Comparison of ENCODE assay signal across 2 cellular contexts in genomic region chr9:96614664-96615063, GRCh38.
TF ChIP-seq lines count a peak whose summit lies in the region.
"Not testable (repeated sequence)": the region's sequence is repeated elsewhere in the genome, so short reads cannot be mapped to it uniquely, and the experiment has no call there.

No MANE protein-coding gene starts in this region.

TF ChIP-seq in Ishikawa, 13 proteins besides CTCF, POLR2A, EP300 and RAD21:
- 0 out of 2 replicates have a peak, but pooled peaks have one; percentile 23 for TF ChIP-seq CEBPB (IDR thresholded peaks at IDR 0.05)

TF ChIP-seq in HepG2, 621 proteins besides CTCF, POLR2A, EP300 and RAD21:
- TF ChIP-seq CEBPG (CRISPR knock-in tag; IDR thresholded peaks at IDR 0.05) (peak; percentile 79), SAP130 (CRISPR knock-in tag; IDR thresholded peaks at IDR 0.05; ENCODE audit: low read depth) (peak; percentile 26; the same call in 1 of the 2 replicates), FOXP1 (CRISPR knock-in tag; IDR thresholded peaks at IDR 0.05) (peak; percentile 41; the same call in 1 of the 2 replicates), SOX13 (CRISPR knock-in tag; conservative IDR thresholded peaks at IDR 0.05 in 1 of 2, IDR thresholded peaks at IDR 0.05 in 1 of 2) (peak in 1 of 2 experiments; percentile 18; a peak in 1 of 4 replicates), FOXA3 (CRISPR knock-in tag; IDR thresholded peaks at IDR 0.05) (0 out of 2 replicates have a peak, but pooled peaks have one; percentile 9), CEBPB (IDR thresholded peaks at IDR 0.05; ENCODE audit: borderline replicate concordance, low read depth, low read length) (peak; percentile 69; the same call in 1 of the 2 replicates), GATAD2A (CRISPR knock-in tag; IDR thresholded peaks at IDR 0.05) (0 out of 2 replicates have a peak, but pooled peaks have one; percentile 21), TEAD3 (CRISPR knock-in tag; optimal IDR thresholded peaks at IDR 0.05; ENCODE audit: borderline replicate concordance) (peak; percentile 92), FOSL2 (CRISPR knock-in tag; IDR thresholded peaks at IDR 0.05) (peak; percentile 45; the same call in 1 of the 2 replicates)
- TF ChIP-seq FOXP1, SOX13 (IDR thresholded peaks at IDR 0.05): not testable (repeated sequence)
- TF ChIP-seq, protein P1, sequence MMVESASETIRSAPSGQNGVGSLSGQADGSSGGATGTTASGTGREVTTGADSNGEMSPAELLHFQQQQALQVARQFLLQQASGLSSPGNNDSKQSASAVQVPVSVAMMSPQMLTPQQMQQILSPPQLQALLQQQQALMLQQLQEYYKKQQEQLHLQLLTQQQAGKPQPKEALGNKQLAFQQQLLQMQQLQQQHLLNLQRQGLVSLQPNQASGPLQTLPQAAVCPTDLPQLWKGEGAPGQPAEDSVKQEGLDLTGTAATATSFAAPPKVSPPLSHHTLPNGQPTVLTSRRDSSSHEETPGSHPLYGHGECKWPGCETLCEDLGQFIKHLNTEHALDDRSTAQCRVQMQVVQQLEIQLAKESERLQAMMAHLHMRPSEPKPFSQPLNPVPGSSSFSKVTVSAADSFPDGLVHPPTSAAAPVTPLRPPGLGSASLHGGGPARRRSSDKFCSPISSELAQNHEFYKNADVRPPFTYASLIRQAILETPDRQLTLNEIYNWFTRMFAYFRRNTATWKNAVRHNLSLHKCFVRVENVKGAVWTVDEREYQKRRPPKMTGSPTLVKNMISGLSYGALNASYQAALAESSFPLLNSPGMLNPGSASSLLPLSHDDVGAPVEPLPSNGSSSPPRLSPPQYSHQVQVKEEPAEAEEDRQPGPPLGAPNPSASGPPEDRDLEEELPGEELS (CRISPR knock-in tag; IDR thresholded peaks at IDR 0.05) = 0 out of 2 replicates have a peak, but pooled peaks have one; percentile 34
- TF ChIP-seq, protein P2, sequence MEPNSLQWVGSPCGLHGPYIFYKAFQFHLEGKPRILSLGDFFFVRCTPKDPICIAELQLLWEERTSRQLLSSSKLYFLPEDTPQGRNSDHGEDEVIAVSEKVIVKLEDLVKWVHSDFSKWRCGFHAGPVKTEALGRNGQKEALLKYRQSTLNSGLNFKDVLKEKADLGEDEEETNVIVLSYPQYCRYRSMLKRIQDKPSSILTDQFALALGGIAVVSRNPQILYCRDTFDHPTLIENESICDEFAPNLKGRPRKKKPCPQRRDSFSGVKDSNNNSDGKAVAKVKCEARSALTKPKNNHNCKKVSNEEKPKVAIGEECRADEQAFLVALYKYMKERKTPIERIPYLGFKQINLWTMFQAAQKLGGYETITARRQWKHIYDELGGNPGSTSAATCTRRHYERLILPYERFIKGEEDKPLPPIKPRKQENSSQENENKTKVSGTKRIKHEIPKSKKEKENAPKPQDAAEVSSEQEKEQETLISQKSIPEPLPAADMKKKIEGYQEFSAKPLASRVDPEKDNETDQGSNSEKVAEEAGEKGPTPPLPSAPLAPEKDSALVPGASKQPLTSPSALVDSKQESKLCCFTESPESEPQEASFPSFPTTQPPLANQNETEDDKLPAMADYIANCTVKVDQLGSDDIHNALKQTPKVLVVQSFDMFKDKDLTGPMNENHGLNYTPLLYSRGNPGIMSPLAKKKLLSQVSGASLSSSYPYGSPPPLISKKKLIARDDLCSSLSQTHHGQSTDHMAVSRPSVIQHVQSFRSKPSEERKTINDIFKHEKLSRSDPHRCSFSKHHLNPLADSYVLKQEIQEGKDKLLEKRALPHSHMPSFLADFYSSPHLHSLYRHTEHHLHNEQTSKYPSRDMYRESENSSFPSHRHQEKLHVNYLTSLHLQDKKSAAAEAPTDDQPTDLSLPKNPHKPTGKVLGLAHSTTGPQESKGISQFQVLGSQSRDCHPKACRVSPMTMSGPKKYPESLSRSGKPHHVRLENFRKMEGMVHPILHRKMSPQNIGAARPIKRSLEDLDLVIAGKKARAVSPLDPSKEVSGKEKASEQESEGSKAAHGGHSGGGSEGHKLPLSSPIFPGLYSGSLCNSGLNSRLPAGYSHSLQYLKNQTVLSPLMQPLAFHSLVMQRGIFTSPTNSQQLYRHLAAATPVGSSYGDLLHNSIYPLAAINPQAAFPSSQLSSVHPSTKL (CRISPR knock-in tag; IDR thresholded peaks at IDR 0.05) = peak; percentile 40; the same call in 1 of the 2 replicates
